Comparison of ENCODE assay signal across 15 cellular contexts in the genomic region with DNA sequence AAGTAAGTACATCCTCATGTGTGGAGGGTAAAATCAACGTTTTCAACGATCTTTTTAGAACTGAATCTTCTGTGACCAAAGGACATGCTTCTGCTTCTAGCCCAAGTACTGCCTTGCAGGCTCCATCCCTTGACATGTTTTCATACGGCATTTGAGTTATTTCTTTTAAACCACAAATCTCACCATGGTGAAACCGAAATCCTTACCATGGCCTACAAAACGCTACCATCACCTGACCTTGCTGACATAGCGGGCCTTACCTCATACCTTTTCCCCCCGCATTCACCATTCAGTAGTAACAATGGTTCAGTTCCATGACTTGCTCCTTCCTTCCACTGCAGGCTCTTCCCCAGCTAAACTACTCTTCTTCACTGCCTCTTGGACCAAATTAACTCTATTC. TPM values are rescaled to one million over a fixed set of nuclear protein-coding genes. Genes with fewer than 3 reads are reported as not detected.
DNase-seq lines count a peak whose midpoint lies in the region; ATAC-seq and TF ChIP-seq lines count a peak whose summit lies in the region.
"Had no signal": no experiment of that assay in that cellular context is flagged by ENCODE, and none has a peak within 500 bp of the region (broad histone marks: within the 10 kb centered on the region; RNA-seq: fewer than 3 reads in every experiment).

No MANE protein-coding gene starts in this region.

- TF ChIP-seq CTCF in natural killer cell (IDR thresholded peaks at IDR 0.05) (no peak), endothelial cell (IDR thresholded peaks at IDR 0.05; ENCODE audit: unreplicated experiment) (no peak)

- peaks cover 38 to 43% of the 10 kb centered on the region in 2 donors for H3K4me1 Mint-ChIP-seq in natural killer cell treated with Interleukin-12 subunit alpha and Interleukin-12 subunit beta and Interleukin-15 and Interleukin-18, amount 100 ng/mL, for 72 hours (ENCODE audit: low read depth in 2 of 2)
- H3K4me1 Mint-ChIP-seq in natural killer cell (peaks cover 42 to 43% of the 10 kb centered on the region in 2 donors), endothelial cell (ENCODE audit: unreplicated experiment) (peaks cover 14% of the 10 kb centered on the region)
- H3K4me1 Mint-ChIP-seq in T-helper 1 cell treated with Interleukin-12 subunit alpha and Interleukin-12 subunit beta and Interleukin-4 antibody, amounts not matched to agents 30 μg/mL and 1 μg/mL, for 36 hours (ENCODE audit: low read depth) = peaks cover 47% of the 10 kb centered on the region

- ATAC-seq in natural killer cell treated with Interleukin-12 subunit alpha and Interleukin-12 subunit beta and Interleukin-15 and Interleukin-18, amount 100 ng/mL, for 72 hours = no peak
- no peak for ATAC-seq in natural killer cell
- ATAC-seq in GM21576 (IDR thresholded peaks at IDR 0.05; ENCODE audit: unreplicated experiment) = no peak
- ATAC-seq: gastroesophageal sphincter, left cardiac atrium had no signal

- peak overlapping the region in 1 of 2 donors; percentile 10 for H3K27ac Mint-ChIP-seq in natural killer cell treated with Interleukin-12 subunit alpha and Interleukin-12 subunit beta and Interleukin-15 and Interleukin-18, amount 100 ng/mL, for 72 hours
- H3K27ac Mint-ChIP-seq in natural killer cell (peak overlapping the region in 1 of 2 donors; percentile 2), endothelial cell (ENCODE audit: unreplicated experiment) (no peak overlapping the region)
- peak overlapping the region; percentile 16 for H3K27ac Mint-ChIP-seq in T-helper 1 cell treated with Interleukin-12 subunit alpha and Interleukin-12 subunit beta and Interleukin-4 antibody, amounts not matched to agents 30 μg/mL and 1 μg/mL, for 36 hours

- peak overlapping the region; percentile 13 for H3K4me3 Mint-ChIP-seq in natural killer cell treated with Interleukin-12 subunit alpha and Interleukin-12 subunit beta and Interleukin-15 and Interleukin-18, amount 100 ng/mL, for 72 hours
- H3K4me3 Mint-ChIP-seq in natural killer cell = no peak overlapping the region
- H3K4me3 Mint-ChIP-seq in T-helper 1 cell treated with Interleukin-12 subunit alpha and Interleukin-12 subunit beta and Interleukin-4 antibody, amounts not matched to agents 30 μg/mL and 1 μg/mL, for 36 hours = no peak overlapping the region
- peak overlapping the region; percentile 1 for H3K4me3 Mint-ChIP-seq in endothelial cell (ENCODE audit: unreplicated experiment)

- H3K9me3 Mint-ChIP-seq in natural killer cell treated with Interleukin-12 subunit alpha and Interleukin-12 subunit beta and Interleukin-15 and Interleukin-18, amount 100 ng/mL, for 72 hours = no peaks in the 10 kb centered on the region
- H3K9me3 Mint-ChIP-seq in natural killer cell (no peaks in the 10 kb centered on the region), endothelial cell (ENCODE audit: unreplicated experiment) (no peaks in the 10 kb centered on the region)
- H3K9me3 Mint-ChIP-seq in T-helper 1 cell treated with Interleukin-12 subunit alpha and Interleukin-12 subunit beta and Interleukin-4 antibody, amounts not matched to agents 30 μg/mL and 1 μg/mL, for 36 hours = no peaks in the 10 kb centered on the region

- no peak for DNase-seq in natural killer cell treated with Interleukin-12 subunit alpha and Interleukin-12 subunit beta and Interleukin-15 and Interleukin-18, amount 100 ng/mL, for 72 hours (ENCODE audit: low spot score)
- DNase-seq in natural killer cell = no peak
- DNase-seq in endothelial cell (ENCODE audit: low spot score) = no peak
- no peak for DNase-seq in AG20443 (ENCODE audit: low spot score)
- no peak for DNase-seq in NCI-H146 treated with DMSO at 0.1 percent for 48 hours (lab: John Stamatoyannopoulos, UW; ENCODE audit: unreplicated experiment)
- DNase-seq: brain microvascular endothelial cell; dermis blood vessel endothelial cell; left cardiac atrium; NCI-H69; occipital lobe; OCI-M1; stimulated activated CD4-positive, alpha-beta T cell treated with anti-CD3 and anti-CD28 coated beads, Interleukin-2, amount 100 ng/mL, for 24 hours had no signal

- H3K27me3 Mint-ChIP-seq in natural killer cell treated with Interleukin-12 subunit alpha and Interleukin-12 subunit beta and Interleukin-15 and Interleukin-18, amount 100 ng/mL, for 72 hours = no peaks in the 10 kb centered on the region
- H3K27me3 Mint-ChIP-seq in natural killer cell (ENCODE audit: low read depth in 2 of 2) (no peaks in the 10 kb centered on the region), endothelial cell (ENCODE audit: unreplicated experiment) (peaks cover 4% of the 10 kb centered on the region)
- H3K27me3 Mint-ChIP-seq in T-helper 1 cell treated with Interleukin-12 subunit alpha and Interleukin-12 subunit beta and Interleukin-4 antibody, amounts not matched to agents 30 μg/mL and 1 μg/mL, for 36 hours (ENCODE audit: low read depth) = no peaks in the 10 kb centered on the region

- no peaks in the 10 kb centered on the region for H3K36me3 Mint-ChIP-seq in natural killer cell treated with Interleukin-12 subunit alpha and Interleukin-12 subunit beta and Interleukin-15 and Interleukin-18, amount 100 ng/mL, for 72 hours
- H3K36me3 Mint-ChIP-seq in natural killer cell (no peaks in the 10 kb centered on the region), endothelial cell (ENCODE audit: low read depth, unreplicated experiment) (peaks cover 4% of the 10 kb centered on the region)
- peaks cover 10% of the 10 kb centered on the region for H3K36me3 Mint-ChIP-seq in T-helper 1 cell treated with Interleukin-12 subunit alpha and Interleukin-12 subunit beta and Interleukin-4 antibody, amounts not matched to agents 30 μg/mL and 1 μg/mL, for 36 hours (ENCODE audit: low read depth)

- intact Hi-C loops in natural killer cell (cut with micrococcal nuclease) = no loop called here

RNA-seq across cellular contexts. Expression of a gene that starts 3.5 kb away (rescaled TPM):
- 10 to 100 TPM; 38.4 to 52.3 TPM for total RNA-seq in natural killer cell treated with Interleukin-12 subunit alpha and Interleukin-12 subunit beta and Interleukin-15 and Interleukin-18, amount 100 ng/mL, for 72 hours
- 10 to 100 TPM; 73.6 to 86.6 (median 78.7) TPM for total RNA-seq in natural killer cell
- total RNA-seq in endothelial cell (ENCODE audit: unreplicated experiment) = 40.8 TPM

Comparison
In these comparisons a context has a peak if more than half of its experiments do, and no peak if none do; other contexts are left out.
1. H3K4me3 Mint-ChIP-seq: peak in natural killer cell treated with Interleukin-12 subunit alpha and Interleukin-12 subunit beta and Interleukin-15 and Interleukin-18, amount 100 ng/mL, for 72 hours (single experiment) and endothelial cell (single experiment); none in natural killer cell (single experiment) and T-helper 1 cell treated with Interleukin-12 subunit alpha and Interleukin-12 subunit beta and Interleukin-4 antibody, amounts not matched to agents 30 μg/mL and 1 μg/mL, for 36 hours (single experiment).